1 cellular context compared by ENCODE assay signal in the genomic region with DNA sequence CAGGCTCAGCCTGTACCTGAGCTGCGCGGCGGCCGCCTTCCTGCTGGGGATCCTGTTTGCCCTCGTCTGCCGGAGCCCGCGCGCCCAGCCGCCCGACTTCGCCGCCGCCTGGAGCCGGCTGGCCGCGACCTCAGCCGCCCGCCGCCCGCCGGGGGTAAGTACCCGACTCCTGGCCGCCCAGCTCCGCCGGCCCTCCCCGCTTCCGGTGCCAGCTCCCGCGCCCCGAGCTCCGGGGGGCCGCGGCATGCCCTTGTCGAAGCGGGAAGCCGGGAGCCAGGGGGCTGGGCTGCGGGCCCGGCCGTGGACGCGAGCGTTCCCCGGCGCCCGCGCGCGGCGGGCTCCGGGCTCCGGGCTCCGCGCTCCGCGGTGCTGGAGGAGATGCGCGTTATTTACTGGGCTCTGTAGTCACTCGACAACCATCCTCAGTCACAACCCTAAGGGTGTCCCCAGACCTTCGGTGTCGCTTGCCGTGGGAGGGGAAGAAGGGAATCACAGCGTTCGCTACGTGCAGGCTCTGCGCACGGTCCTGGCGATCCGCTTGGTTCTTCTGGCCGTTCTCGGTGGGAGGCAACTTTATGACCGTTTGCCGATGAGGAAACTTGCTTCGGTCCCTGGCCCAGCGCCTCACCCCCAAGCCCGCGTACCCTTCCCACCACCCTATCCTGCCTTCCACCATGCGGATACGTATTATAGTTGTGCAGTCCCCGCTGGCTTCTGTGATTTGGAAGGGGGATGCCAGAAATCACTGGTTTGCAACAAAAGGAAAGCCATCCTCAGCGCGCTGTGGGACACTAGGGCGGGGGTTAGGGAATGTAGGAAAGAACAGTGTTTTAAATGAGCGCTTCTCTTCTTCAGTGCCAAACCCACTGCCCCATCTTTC.
TF ChIP-seq lines count a peak whose summit lies in the region.

No MANE protein-coding gene starts in this region.

TF ChIP-seq in GM12878, 131 proteins besides CTCF, POLR2A, EP300 and RAD21 (continued from another document):
- TF ChIP-seq ZBTB33 (IDR thresholded peaks at IDR 0.05), result no peak
- 0 out of 2 replicates have a peak, but pooled peaks have one; percentile 21 for TF ChIP-seq MXI1 (IDR thresholded peaks at IDR 0.05; ENCODE audit: low read depth, low read length)
- 0 out of 2 replicates have a peak, but pooled peaks have one; percentile 31 for TF ChIP-seq CHD1 (IDR thresholded peaks at IDR 0.05; ENCODE audit: low read depth, low read length)
- TF ChIP-seq, protein P1, sequence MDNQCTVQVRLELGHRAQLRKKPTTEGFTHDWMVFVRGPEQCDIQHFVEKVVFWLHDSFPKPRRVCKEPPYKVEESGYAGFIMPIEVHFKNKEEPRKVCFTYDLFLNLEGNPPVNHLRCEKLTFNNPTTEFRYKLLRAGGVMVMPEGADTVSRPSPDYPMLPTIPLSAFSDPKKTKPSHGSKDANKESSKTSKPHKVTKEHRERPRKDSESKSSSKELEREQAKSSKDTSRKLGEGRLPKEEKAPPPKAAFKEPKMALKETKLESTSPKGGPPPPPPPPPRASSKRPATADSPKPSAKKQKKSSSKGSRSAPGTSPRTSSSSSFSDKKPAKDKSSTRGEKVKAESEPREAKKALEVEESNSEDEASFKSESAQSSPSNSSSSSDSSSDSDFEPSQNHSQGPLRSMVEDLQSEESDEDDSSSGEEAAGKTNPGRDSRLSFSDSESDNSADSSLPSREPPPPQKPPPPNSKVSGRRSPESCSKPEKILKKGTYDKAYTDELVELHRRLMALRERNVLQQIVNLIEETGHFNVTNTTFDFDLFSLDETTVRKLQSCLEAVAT (IDR thresholded peaks at IDR 0.05), result peak; percentile 9
- TF ChIP-seq HDGF (IDR thresholded peaks at IDR 0.05), result 0 out of 2 replicates have a peak, but pooled peaks have one; percentile 35
- TF ChIP-seq TCF7 (IDR thresholded peaks at IDR 0.05; ENCODE audit: borderline replicate concordance), result no peak
- no peak for TF ChIP-seq SKIL (IDR thresholded peaks at IDR 0.05; ENCODE audit: low read depth, poor library complexity, severe bottlenecking)
- TF ChIP-seq, protein P2, sequence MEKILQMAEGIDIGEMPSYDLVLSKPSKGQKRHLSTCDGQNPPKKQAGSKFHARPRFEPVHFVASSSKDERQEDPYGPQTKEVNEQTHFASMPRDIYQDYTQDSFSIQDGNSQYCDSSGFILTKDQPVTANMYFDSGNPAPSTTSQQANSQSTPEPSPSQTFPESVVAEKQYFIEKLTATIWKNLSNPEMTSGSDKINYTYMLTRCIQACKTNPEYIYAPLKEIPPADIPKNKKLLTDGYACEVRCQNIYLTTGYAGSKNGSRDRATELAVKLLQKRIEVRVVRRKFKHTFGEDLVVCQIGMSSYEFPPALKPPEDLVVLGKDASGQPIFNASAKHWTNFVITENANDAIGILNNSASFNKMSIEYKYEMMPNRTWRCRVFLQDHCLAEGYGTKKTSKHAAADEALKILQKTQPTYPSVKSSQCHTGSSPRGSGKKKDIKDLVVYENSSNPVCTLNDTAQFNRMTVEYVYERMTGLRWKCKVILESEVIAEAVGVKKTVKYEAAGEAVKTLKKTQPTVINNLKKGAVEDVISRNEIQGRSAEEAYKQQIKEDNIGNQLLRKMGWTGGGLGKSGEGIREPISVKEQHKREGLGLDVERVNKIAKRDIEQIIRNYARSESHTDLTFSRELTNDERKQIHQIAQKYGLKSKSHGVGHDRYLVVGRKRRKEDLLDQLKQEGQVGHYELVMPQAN (conservative IDR thresholded peaks at IDR 0.05), result 0 out of 2 replicates have a peak, but pooled peaks have one; percentile 14
